ENCODE assay signal across 8 cellular contexts in the genomic region with DNA sequence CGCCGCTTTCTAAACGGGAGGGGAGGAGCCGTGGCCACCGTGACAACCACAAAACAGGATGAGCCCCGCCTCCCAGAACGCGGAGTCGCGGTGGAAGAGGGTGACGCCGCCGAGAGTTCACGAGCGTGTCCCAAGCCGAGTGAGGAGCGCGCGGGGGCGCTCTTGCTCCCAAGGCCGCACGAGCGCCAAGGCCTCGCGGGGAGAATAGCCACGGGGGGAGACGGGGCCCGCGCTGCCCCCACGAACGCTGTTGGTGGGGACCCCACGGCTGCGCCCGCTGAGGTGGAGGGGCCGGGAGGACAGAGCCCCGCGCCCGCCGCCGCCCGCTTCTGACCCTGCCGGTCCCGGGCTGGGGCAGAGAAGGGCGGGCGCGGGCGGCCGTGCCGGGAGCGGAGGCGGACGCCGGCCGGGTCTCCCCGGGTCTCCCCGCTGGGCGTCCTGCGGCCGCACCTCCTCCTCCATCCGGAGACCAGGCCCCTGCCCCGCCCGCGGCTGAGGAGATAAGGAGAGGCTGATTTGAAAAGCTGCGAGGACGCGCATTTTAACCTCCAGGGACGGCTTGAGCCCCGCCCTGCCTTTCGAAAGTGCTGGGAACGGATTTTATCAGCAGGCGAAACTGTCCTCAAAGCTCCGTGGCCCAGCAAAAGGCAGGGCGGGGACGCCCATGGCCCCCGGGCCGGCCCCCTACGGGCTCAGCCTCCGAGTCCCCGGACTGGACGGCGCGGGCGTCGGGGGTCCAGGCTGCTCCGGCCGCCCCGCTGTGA. TPM values are rescaled to one million over a fixed set of nuclear protein-coding genes. Genes with fewer than 3 reads are reported as not detected.
DNase-seq lines count a peak whose midpoint lies in the region; ATAC-seq, FAIRE-seq and TF ChIP-seq lines count a peak whose summit lies in the region.

No MANE protein-coding gene starts in this region.

- DNase-seq in Ammon's horn (ENCODE audit: low spot score) (peak; percentile 54), UCSD-AML1 (lab: John Stamatoyannopoulos, UW; ENCODE audit: unreplicated experiment) (peak; percentile 26), kidney (peak; percentile 95), COLO829 (ENCODE audit: low spot score) (no peak)
- peak; percentile 37 for DNase-seq in central memory CD4-positive, alpha-beta T cell
- peak; percentile 56 for DNase-seq in stimulated activated CD4-positive, alpha-beta T cell treated with anti-CD3 and anti-CD28 coated beads, Interleukin-4, amount 100 ng/mL, for 1 hour

- H3K27ac ChIP-seq in kidney (ENCODE audit: low read depth in 2 of 2, low read length in 2 of 2), result peak overlapping the region; percentile 57 to 77

- peak overlapping the region in 1 of 2 donors; percentile 56 for H3K4me3 ChIP-seq in kidney (ENCODE audit: low read length in 2 of 2)

- TF ChIP-seq CTCF in kidney (IDR thresholded peaks at IDR 0.05; ENCODE audit: borderline replicate concordance, extremely low read depth, insufficient read depth), result peak; percentile 39

- intact Hi-C loops in kidney (cut with DNase I), result no loop called here

- FAIRE-seq in kidney (lab: Jason Lieb, UNC), result no peak

- ATAC-seq in HG03432 (IDR thresholded peaks at IDR 0.05; ENCODE audit: unreplicated experiment) (peak; percentile 34), HG02610 (IDR thresholded peaks at IDR 0.05; ENCODE audit: unreplicated experiment) (no peak)

- no peak overlapping the region for H3K9ac ChIP-seq in kidney (ENCODE audit: low read length in 2 of 2)

- peaks cover 0 to 19% of the 10 kb centered on the region in 2 donors for H3K4me1 ChIP-seq in kidney (ENCODE audit: control insufficient read depth in 1 of 2, insufficient read depth in 1 of 2, low read depth in 1 of 2, low read length in 2 of 2)

- no peaks in the 10 kb centered on the region for H3K9me3 ChIP-seq in kidney (ENCODE audit: control insufficient read depth in 1 of 2, low read length in 2 of 2)

- no peaks in the 10 kb centered on the region for H3K36me3 ChIP-seq in kidney (ENCODE audit: control insufficient read depth in 1 of 2, insufficient read depth in 2 of 2, low read length in 2 of 2)

RNA-seq across cellular contexts. Expression of gene NKD2, which starts 3.8 kb away (rescaled TPM):
- total RNA-seq in kidney, result 14.1 TPM
- polyA plus RNA-seq in kidney (ENCODE audit: insufficient read depth, low read depth, low replicate concordance), result 7.9 TPM
